8 cellular contexts compared by ENCODE assay signal in genomic region chr5:140042551-140043507, GRCh38. TPM values are rescaled to one million over a fixed set of nuclear protein-coding genes. Genes with fewer than 3 reads are reported as not detected.
A peak's percentile ranks its signal among the peaks of the same experiment; 100 is the strongest.
DNase-seq lines count a peak whose midpoint lies in the region; ATAC-seq and TF ChIP-seq lines count a peak whose summit lies in the region.

NRG2 (minus strand) TSS chr5:140043299.

- H3K36me3 Mint-ChIP-seq in CD4-positive, alpha-beta memory T cell, result no peaks in the 10 kb centered on the region
- H3K36me3 Mint-ChIP-seq in activated naive CD4-positive, alpha-beta T cell treated with anti-CD3 and anti-CD28 coated beads, Interleukin-2, amount 50 U/mL, for 24 hours, result no peaks in the 10 kb centered on the region

- H3K4me1 ChIP-seq in CD4-positive, alpha-beta memory T cell (ENCODE audit: insufficient read depth, low read length), result peaks cover 19% of the 10 kb centered on the region
- H3K4me1 ChIP-seq in RWPE2 (ENCODE audit: insufficient read depth, poor library complexity, severe bottlenecking) (peaks cover 12% of the 10 kb centered on the region), osteoblast (ENCODE audit: insufficient read depth, low read length) (peaks cover 19% of the 10 kb centered on the region), urinary bladder (ENCODE audit: insufficient read depth) (no peaks in the 10 kb centered on the region)

- peak within 1 kb of the TSS; percentile 87 for H3K4me2 ChIP-seq in osteoblast (ENCODE audit: insufficient read depth, low read length)

- no peaks in the 10 kb centered on the region for H3K9me3 ChIP-seq in CD4-positive, alpha-beta memory T cell (ENCODE audit: control insufficient read depth in 1 of 2, low read length in 2 of 2)
- H3K9me3 ChIP-seq in RWPE2 (ENCODE audit: severe bottlenecking) (no peaks in the 10 kb centered on the region), osteoblast (ENCODE audit: low read depth, low read length) (no peaks in the 10 kb centered on the region)

- peak within 1 kb of the TSS; percentile 56 to 82 (median 74) for H3K4me3 Mint-ChIP-seq in CD4-positive, alpha-beta memory T cell
- peak within 1 kb of the TSS; percentile 61 for H3K4me3 Mint-ChIP-seq in activated naive CD4-positive, alpha-beta T cell treated with anti-CD3 and anti-CD28 coated beads, Interleukin-2, amount 50 U/mL, for 24 hours

- H3K79me2 ChIP-seq in osteoblast (ENCODE audit: insufficient read depth, low read length), result no peaks in the 10 kb centered on the region

- intact Hi-C loops in CD4-positive, alpha-beta memory T cell (cut with micrococcal nuclease), result no loop called here
- intact Hi-C loops in head of caudate nucleus (cut with DNase I), result loop anchor here (5.0 kb wide), 2 partner anchors 69 to 76 kb away; partner anchors contain the start of gene PURA

- peaks cover 34 to 48% of the 10 kb centered on the region in 2 donors for H3K27me3 Mint-ChIP-seq in CD4-positive, alpha-beta memory T cell
- peaks cover 43% of the 10 kb centered on the region for H3K27me3 Mint-ChIP-seq in activated naive CD4-positive, alpha-beta T cell treated with anti-CD3 and anti-CD28 coated beads, Interleukin-2, amount 50 U/mL, for 24 hours

- peaks cover 27% of the 10 kb centered on the region for H3K27me3 ChIP-seq in CD4-positive, alpha-beta memory T cell (ENCODE audit: insufficient read depth, low read length)
- H3K27me3 ChIP-seq in RWPE2 (ENCODE audit: insufficient read depth, poor library complexity, severe bottlenecking), result no peaks in the 10 kb centered on the region
- peaks cover 24% of the 10 kb centered on the region for H3K27me3 ChIP-seq in osteoblast (ENCODE audit: insufficient read depth, low read length)

- POLR2A ChIA-PET in CD4-positive, alpha-beta memory T cell (lab: Charles Lee; ENCODE audit: partially characterized antibody), result interaction anchor here (1.0 kb wide), 1 partner anchor 12 kb away, joined by 3 read pairs; no protein-coding TSS in a partner anchor

- peak; percentile 76 for TF ChIP-seq CTCF in RWPE2 (IDR thresholded peaks at IDR 0.05; ENCODE audit: poor library complexity, severe bottlenecking)
- peak; percentile 42 for TF ChIP-seq CTCF in osteoblast (IDR thresholded peaks at IDR 0.05; ENCODE audit: extremely low read depth, low read depth, low read length)

- peaks cover 9 to 46% (median 26%) of the 10 kb centered on the region in 4 donors for H3K4me1 Mint-ChIP-seq in CD4-positive, alpha-beta memory T cell
- peaks cover 15% of the 10 kb centered on the region for H3K4me1 Mint-ChIP-seq in activated naive CD4-positive, alpha-beta T cell treated with anti-CD3 and anti-CD28 coated beads, Interleukin-2, amount 50 U/mL, for 24 hours

- peak within 1 kb of the TSS in 1 of 2 donors; percentile 33 for H3K4me3 ChIP-seq in CD4-positive, alpha-beta memory T cell (ENCODE audit: low read length in 2 of 2)
- H3K4me3 ChIP-seq in RWPE2 (ENCODE audit: severe bottlenecking) (peak within 1 kb of the TSS; percentile 43), osteoblast (ENCODE audit: insufficient read depth, low read length) (peak within 1 kb of the TSS; percentile 75), urinary bladder (ENCODE audit: low read depth, low read length) (peak within 1 kb of the TSS; percentile 58)

- H4K20me1 ChIP-seq in osteoblast (ENCODE audit: insufficient read depth, low read length), result no peaks in the 10 kb centered on the region

- peak within 1 kb of the TSS; percentile 91 for H2AFZ ChIP-seq in osteoblast (ENCODE audit: low read length)

- no peaks in the 10 kb centered on the region for H3K36me3 ChIP-seq in CD4-positive, alpha-beta memory T cell (ENCODE audit: insufficient read depth, low read length)
- H3K36me3 ChIP-seq in RWPE2 (ENCODE audit: low read depth), result no peaks in the 10 kb centered on the region
- no peaks in the 10 kb centered on the region for H3K36me3 ChIP-seq in osteoblast (ENCODE audit: insufficient read depth, low read length)
- H3K36me3 ChIP-seq in urinary bladder (ENCODE audit: insufficient read depth), result no peaks in the 10 kb centered on the region

- H3K9me3 Mint-ChIP-seq in CD4-positive, alpha-beta memory T cell, result no peaks in the 10 kb centered on the region
- H3K9me3 Mint-ChIP-seq in activated naive CD4-positive, alpha-beta T cell treated with anti-CD3 and anti-CD28 coated beads, Interleukin-2, amount 50 U/mL, for 24 hours, result no peaks in the 10 kb centered on the region

- under 1% methylated on average over 91 of the region's 91 CpGs for WGBS in urinary bladder

- peak; percentile 39 to 60 (median 42) for DNase-seq in CD4-positive, alpha-beta memory T cell
- DNase-seq in RWPE2 (ENCODE audit: low spot score) (peak; percentile 72), head of caudate nucleus (peak; percentile 59 to 93 (median 86)), osteoblast (ENCODE audit: insufficient read length, low spot score, missing footprints) (peak; percentile 95)

- H3K27ac ChIP-seq in CD4-positive, alpha-beta memory T cell (ENCODE audit: low read depth, low read length), result no peak within 1 kb of the TSS
- H3K27ac ChIP-seq in RWPE2 (ENCODE audit: poor library complexity, severe bottlenecking) (no peak within 1 kb of the TSS), osteoblast (ENCODE audit: low read depth, low read length) (no peak within 1 kb of the TSS), urinary bladder (ENCODE audit: low read depth) (no peak within 1 kb of the TSS)

- CTCF ChIA-PET in CD4-positive, alpha-beta memory T cell (lab: Charles Lee; ENCODE audit: partially characterized antibody), result interaction anchor here (1.1 to 1.8 kb wide), 2 partner anchors 15 to 74 kb away, joined by 3 to 5 read pairs; no protein-coding TSS in a partner anchor

- H3K27ac Mint-ChIP-seq in CD4-positive, alpha-beta memory T cell, result no peak within 1 kb of the TSS
- H3K27ac Mint-ChIP-seq in activated naive CD4-positive, alpha-beta T cell treated with anti-CD3 and anti-CD28 coated beads, Interleukin-2, amount 50 U/mL, for 24 hours, result no peak within 1 kb of the TSS

- ATAC-seq in GM19438 (IDR thresholded peaks at IDR 0.05; ENCODE audit: low read depth, unreplicated experiment) (peak; percentile 80), HG03571 (IDR thresholded peaks at IDR 0.05; ENCODE audit: unreplicated experiment) (peak; percentile 52), RWPE2 (ENCODE audit: low read depth) (peak; percentile 65)

RNA-seq across cellular contexts. Expression of gene NRG2, which starts in this region (rescaled TPM):
- total RNA-seq in CD4-positive, alpha-beta memory T cell, result under 1 TPM; 0.11 to 0.17 TPM
- under 1 TPM in 1 of 2 donors, not detected in 1; 0.15 TPM for polyA plus RNA-seq in CD4-positive, alpha-beta memory T cell
- total RNA-seq in osteoblast, result 0.72 and 0.88 TPM in 2 replicates
- 1.4 TPM for total RNA-seq in urinary bladder
- polyA plus RNA-seq in urinary bladder, result 5.1 TPM

Comparison
In these comparisons a context has a peak if more than half of its experiments do, and no peak if none do; other contexts are left out.
1. Peak in DNase-seq in CD4-positive, alpha-beta memory T cell; RNA of the gene not detected or under 1 TPM.
2. Peak in DNase-seq, H3K4me3 ChIP-seq and H3K4me2 ChIP-seq in osteoblast; RNA of the gene not detected or under 1 TPM.
3. DNase-seq: peak in every context shown above with its lines; median percentile 95 in osteoblast; 86 in head of caudate nucleus; 72 in RWPE2; 42 in CD4-positive, alpha-beta memory T cell.